ENCODE assay signal across 9 cellular contexts in genomic region chr16:66521951-66522771, GRCh38.
DNase-seq lines count a peak whose midpoint lies in the region; ATAC-seq lines count a peak whose summit lies in the region.
"Had no signal": no experiment of that assay in that cellular context is flagged by ENCODE, and none has a peak within 500 bp of the region (broad histone marks: within the 10 kb centered on the region; RNA-seq: fewer than 3 reads in every experiment).

No MANE protein-coding gene starts in this region.

- H3K27ac ChIP-seq in layer of hippocampus (ENCODE audit: low read depth, low read length): peak overlapping the region; percentile 80
- H3K27ac ChIP-seq: SJSA1 had no signal

- DNase-seq in SKM-1 treated with dmso at 0.1 percent for 144 hours (lab: John Stamatoyannopoulos, UW; ENCODE audit: unreplicated experiment): peak; percentile 87
- peak; percentile 86 for DNase-seq in activated naive CD8-positive, alpha-beta T cell treated with anti-CD3 and anti-CD28 coated beads, Interleukin-2, amount 50 U/mL, for 16 hours (ENCODE audit: low read depth, low spot score)
- DNase-seq in stimulated activated CD8-positive, alpha-beta memory T cell treated with anti-CD3 and anti-CD28 coated beads, Interleukin-4, amount 100 ng/mL, for 4 hours (ENCODE audit: low read depth in 2 of 2, low spot score in 1 of 2): peak; percentile 90 to 91
- DNase-seq in NCI-H187 (lab: John Stamatoyannopoulos, UW): no peak

- H3K27me3 ChIP-seq in layer of hippocampus (ENCODE audit: control insufficient read depth, insufficient read depth, low read length): no peaks in the 10 kb centered on the region
- H3K27me3 ChIP-seq: SJSA1 had no signal

- peak; percentile 55 for ATAC-seq in GM18517 (IDR thresholded peaks at IDR 0.05; ENCODE audit: unreplicated experiment)
- peak; percentile 45 for ATAC-seq in HG03097 (IDR thresholded peaks at IDR 0.05; ENCODE audit: low FRiP score, unreplicated experiment)
- ATAC-seq in HG02981 (IDR thresholded peaks at IDR 0.05; ENCODE audit: unreplicated experiment): no peak

Comparison
In these comparisons a context has a peak if more than half of its experiments do, and no peak if none do; other contexts are left out.
1. DNase-seq: peak in SKM-1 treated with dmso at 0.1 percent for 144 hours (single experiment), activated naive CD8-positive, alpha-beta T cell treated with anti-CD3 and anti-CD28 coated beads, Interleukin-2, amount 50 U/mL, for 16 hours (single experiment) and stimulated activated CD8-positive, alpha-beta memory T cell treated with anti-CD3 and anti-CD28 coated beads, Interleukin-4, amount 100 ng/mL, for 4 hours (2 of 2); none in NCI-H187 (0 of 2).